1 cellular context compared by ENCODE assay signal in the genomic region with DNA sequence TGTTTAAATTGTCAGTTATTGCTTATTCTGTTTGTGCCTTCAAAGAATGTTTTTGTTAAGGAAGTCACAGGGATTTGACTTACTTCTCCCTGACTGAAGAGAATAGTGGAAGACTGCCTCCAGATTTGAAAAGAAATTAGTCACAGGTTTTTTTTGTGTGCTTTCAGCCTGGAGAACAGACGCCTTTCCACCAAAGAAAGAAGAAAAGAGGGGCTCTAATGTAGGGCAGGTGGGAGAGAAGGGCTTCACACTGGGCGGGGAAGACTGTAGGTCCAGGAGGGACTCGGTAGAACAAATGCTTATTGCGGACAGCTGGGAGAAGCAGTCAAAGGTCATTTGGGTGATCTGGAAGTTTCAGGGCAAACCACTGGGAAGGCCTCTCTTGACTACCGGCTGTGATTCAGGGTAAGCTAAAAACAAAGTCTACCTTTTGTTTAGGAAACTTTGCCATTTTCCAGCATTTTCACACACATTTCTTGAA.
TF ChIP-seq lines count a peak whose summit lies in the region.

No MANE protein-coding gene starts in this region.

TF ChIP-seq in HCT116, 20 proteins besides CTCF, POLR2A, EP300 and RAD21 (continued from another document):
- TF ChIP-seq, protein P1, sequence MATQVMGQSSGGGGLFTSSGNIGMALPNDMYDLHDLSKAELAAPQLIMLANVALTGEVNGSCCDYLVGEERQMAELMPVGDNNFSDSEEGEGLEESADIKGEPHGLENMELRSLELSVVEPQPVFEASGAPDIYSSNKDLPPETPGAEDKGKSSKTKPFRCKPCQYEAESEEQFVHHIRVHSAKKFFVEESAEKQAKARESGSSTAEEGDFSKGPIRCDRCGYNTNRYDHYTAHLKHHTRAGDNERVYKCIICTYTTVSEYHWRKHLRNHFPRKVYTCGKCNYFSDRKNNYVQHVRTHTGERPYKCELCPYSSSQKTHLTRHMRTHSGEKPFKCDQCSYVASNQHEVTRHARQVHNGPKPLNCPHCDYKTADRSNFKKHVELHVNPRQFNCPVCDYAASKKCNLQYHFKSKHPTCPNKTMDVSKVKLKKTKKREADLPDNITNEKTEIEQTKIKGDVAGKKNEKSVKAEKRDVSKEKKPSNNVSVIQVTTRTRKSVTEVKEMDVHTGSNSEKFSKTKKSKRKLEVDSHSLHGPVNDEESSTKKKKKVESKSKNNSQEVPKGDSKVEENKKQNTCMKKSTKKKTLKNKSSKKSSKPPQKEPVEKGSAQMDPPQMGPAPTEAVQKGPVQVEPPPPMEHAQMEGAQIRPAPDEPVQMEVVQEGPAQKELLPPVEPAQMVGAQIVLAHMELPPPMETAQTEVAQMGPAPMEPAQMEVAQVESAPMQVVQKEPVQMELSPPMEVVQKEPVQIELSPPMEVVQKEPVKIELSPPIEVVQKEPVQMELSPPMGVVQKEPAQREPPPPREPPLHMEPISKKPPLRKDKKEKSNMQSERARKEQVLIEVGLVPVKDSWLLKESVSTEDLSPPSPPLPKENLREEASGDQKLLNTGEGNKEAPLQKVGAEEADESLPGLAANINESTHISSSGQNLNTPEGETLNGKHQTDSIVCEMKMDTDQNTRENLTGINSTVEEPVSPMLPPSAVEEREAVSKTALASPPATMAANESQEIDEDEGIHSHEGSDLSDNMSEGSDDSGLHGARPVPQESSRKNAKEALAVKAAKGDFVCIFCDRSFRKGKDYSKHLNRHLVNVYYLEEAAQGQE (IDR thresholded peaks at IDR 0.05; ENCODE audit: low read depth) = no peak
- no peak for TF ChIP-seq TCF7L2 (IDR thresholded peaks at IDR 0.05; ENCODE audit: borderline replicate concordance, extremely low read depth, insufficient read depth, insufficient read length)
- TF ChIP-seq SIN3A (IDR thresholded peaks at IDR 0.05; ENCODE audit: low read depth) = no peak
- TF ChIP-seq EGR1 (IDR thresholded peaks at IDR 0.05; ENCODE audit: low read depth) = no peak
- TF ChIP-seq FOSL1 (IDR thresholded peaks at IDR 0.05; ENCODE audit: low read depth) = no peak
- TF ChIP-seq, protein P2, sequence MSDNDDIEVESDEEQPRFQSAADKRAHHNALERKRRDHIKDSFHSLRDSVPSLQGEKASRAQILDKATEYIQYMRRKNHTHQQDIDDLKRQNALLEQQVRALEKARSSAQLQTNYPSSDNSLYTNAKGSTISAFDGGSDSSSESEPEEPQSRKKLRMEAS (IDR thresholded peaks at IDR 0.05) = no peak
- no peak for TF ChIP-seq EZH2 (IDR thresholded peaks at IDR 0.05)
- no peak for TF ChIP-seq JUND (IDR thresholded peaks at IDR 0.05)
- TF ChIP-seq EZH2phosphoT487 (IDR thresholded peaks at IDR 0.05; ENCODE audit: borderline replicate concordance) = no peak
